Comparison of ENCODE assay signal across 25 cellular contexts in the genomic region with DNA sequence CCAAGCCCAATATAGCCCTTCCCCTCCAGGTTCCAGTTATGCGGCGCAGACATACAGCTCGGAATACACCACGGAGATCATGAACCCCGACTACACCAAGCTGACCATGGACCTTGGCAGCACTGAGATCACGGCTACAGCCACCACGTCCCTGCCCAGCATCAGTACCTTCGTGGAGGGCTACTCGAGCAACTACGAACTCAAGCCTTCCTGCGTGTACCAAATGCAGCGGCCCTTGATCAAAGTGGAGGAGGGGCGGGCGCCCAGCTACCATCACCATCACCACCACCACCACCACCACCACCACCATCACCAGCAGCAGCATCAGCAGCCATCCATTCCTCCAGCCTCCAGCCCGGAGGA. TPM values are rescaled to one million over a fixed set of nuclear protein-coding genes. Genes with fewer than 3 reads are reported as not detected.
DNase-seq lines count a peak whose midpoint lies in the region; ATAC-seq, FAIRE-seq and TF ChIP-seq lines count a peak whose summit lies in the region.
"Had no signal": no experiment of that assay in that cellular context is flagged by ENCODE, and none has a peak within 500 bp of the region (broad histone marks: within the 10 kb centered on the region; RNA-seq: fewer than 3 reads in every experiment).

No MANE protein-coding gene starts in this region.

- H3K4me2 ChIP-seq in H1 (ENCODE audit: insufficient read depth in 1 of 2, low read depth in 2 of 2, low read length in 2 of 2) (peak overlapping the region; percentile 69 to 72), mesendoderm (ENCODE audit: low read length) (no peak overlapping the region)

- no peaks in the 10 kb centered on the region for H3K36me3 ChIP-seq in HUES64 (ENCODE audit: insufficient read depth, low read length)
- peaks cover 0 to 6% (median 0%) of the 10 kb centered on the region in 4 experiments; a peak in 1 of 8 replicates for H3K36me3 ChIP-seq in H1 (ENCODE audit: control insufficient read depth in 2 of 4, insufficient read depth in 4 of 4, low read length in 3 of 4)
- no peaks in the 10 kb centered on the region for H3K36me3 ChIP-seq in mesendoderm (ENCODE audit: control insufficient read depth, insufficient read depth, low read length)
- H3K36me3 ChIP-seq: esophagus squamous epithelium, HAP-1, MG63, suprapubic skin, vagina had no signal

- no peak overlapping the region for H2BK120ac ChIP-seq in H1 (replicated peaks; ENCODE audit: low read depth, low read length)
- H2BK120ac ChIP-seq in mesendoderm (ENCODE audit: low read depth, low read length) = no peak overlapping the region

- intact Hi-C loops in CD4-positive, alpha-beta T cell (cut with DNase I, micrococcal nuclease) = loop anchor here in 1 of 2 experiments (10.0 kb wide), 3 partner anchors 527 to 1707 kb away; a partner anchor contains a TSS

- H4K8ac ChIP-seq in H1 (ENCODE audit: extremely low read depth, insufficient read depth, low read length) (0 out of 2 replicates have a peak overlapping the region, but pooled peaks have one; percentile 29), mesendoderm (ENCODE audit: low read depth, low read length) (no peak overlapping the region)

- no peak for ATAC-seq in CD4-positive, alpha-beta T cell (ENCODE audit: poor library complexity)
- no peak for ATAC-seq in GM21447 (IDR thresholded peaks at IDR 0.05; ENCODE audit: unreplicated experiment)
- ATAC-seq in GM21381 (IDR thresholded peaks at IDR 0.05; ENCODE audit: unreplicated experiment) = no peak
- ATAC-seq: K562; naive thymus-derived CD8-positive, alpha-beta T cell had no signal

- H3K23ac ChIP-seq in H1 (ENCODE audit: insufficient read length) (no peak overlapping the region), mesendoderm (ENCODE audit: low read length) (no peak overlapping the region)

- TF ChIP-seq EP300 in H1 (IDR thresholded peaks at IDR 0.05; ENCODE audit: borderline replicate concordance in 1 of 2, low read depth in 2 of 2, low read length in 2 of 2) = no peak

- WGBS in HUES64 = 73% methylated on average over 15 of the region's 15 CpGs
- WGBS in H1 (ENCODE audit: extremely low coverage in 1 of 2, insufficient coverage in 1 of 2, insufficient read length in 1 of 2, insufficient replicate concordance in 2 of 2, low coverage in 1 of 2, low lambda C conversion rate in 2 of 2, missing lambda C conversion rate in 1 of 2), 2 experiments = 61% methylated on average over 8 of the region's 15 CpGs; no CpG with 5 or more reads in 1 of the 2 experiments
- no CpG with 5 or more reads among the region's 15 CpGs for WGBS in mesendoderm (ENCODE audit: extremely low coverage, insufficient coverage, low lambda C conversion rate)

- H3K79me1 ChIP-seq in H1 (ENCODE audit: low read depth, low read length) (no peaks in the 10 kb centered on the region), mesendoderm (ENCODE audit: low read length) (no peaks in the 10 kb centered on the region)

- H2BK15ac ChIP-seq in H1 (ENCODE audit: low read length) (peak overlapping the region; percentile 90), mesendoderm (replicated peaks; ENCODE audit: low read depth) (no peak overlapping the region)

- H3K27me3 ChIP-seq in CD4-positive, alpha-beta T cell (ENCODE audit: control insufficient read depth, insufficient read depth, low read length) = peaks cover 44% of the 10 kb centered on the region
- H3K27me3 ChIP-seq in HUES64 (ENCODE audit: insufficient read depth, low read length) (peaks cover 96% of the 10 kb centered on the region), H1 (replicated peaks in 1 of 4; ENCODE audit: control insufficient read depth in 3 of 4, extremely low read depth in 1 of 4, insufficient read depth in 3 of 4, low read length in 3 of 4) (peaks cover 61 to 82% (median 75%) of the 10 kb centered on the region in 4 experiments), mesendoderm (ENCODE audit: insufficient read depth, low read length, poor library complexity) (peaks cover 56% of the 10 kb centered on the region)
- H3K27me3 ChIP-seq: vagina had no signal

- peaks cover 30% of the 10 kb centered on the region for H3K4me1 Mint-ChIP-seq in CD4-positive, alpha-beta T cell (ENCODE audit: low read depth)

- H2BK5ac ChIP-seq in H1 (ENCODE audit: low read depth, low read length) (no peak overlapping the region), mesendoderm (ENCODE audit: low read length) (no peak overlapping the region)

- H3K79me2 ChIP-seq in H1 (ENCODE audit: control insufficient read depth in 1 of 2, insufficient read depth in 2 of 2, low read length in 2 of 2) (no peaks in the 10 kb centered on the region), mesendoderm (ENCODE audit: control insufficient read depth, insufficient read depth, low read length) (no peaks in the 10 kb centered on the region)

- no peak overlapping the region for H4K91ac ChIP-seq in H1 (replicated peaks; ENCODE audit: insufficient read length, low read length)

- H3K27me3 Mint-ChIP-seq in CD4-positive, alpha-beta T cell = peaks cover 78% of the 10 kb centered on the region

- POLR2A ChIA-PET in CD4-positive, alpha-beta T cell (lab: Charles Lee) = interaction anchor here (0.7 to 0.8 kb wide), 2 partner anchors 9 to 79 kb away, joined by 3 read pairs; no protein-coding TSS in a partner anchor
- POLR2A ChIA-PET in H1 (lab: Charles Lee; ENCODE audit: partially characterized antibody) = interaction anchor here (1.1 kb wide), 1 partner anchor 9 kb away, joined by 4 read pairs; no protein-coding TSS in a partner anchor

- peaks cover 4 to 12% of the 10 kb centered on the region in 2 experiments for H4K20me1 ChIP-seq in H1 (replicated peaks in 1 of 2; ENCODE audit: control insufficient read depth in 1 of 2, insufficient read depth in 2 of 2, low read length in 2 of 2)

- no peak overlapping the region for H2AFZ ChIP-seq in H1 (ENCODE audit: low read length)

- H3K4me3 ChIP-seq in HUES64 (ENCODE audit: low read length) (peak overlapping the region; percentile 47), H1 (ENCODE audit: extremely low read depth in 1 of 4, insufficient read depth in 2 of 4, low read depth in 3 of 4, low read length in 4 of 4) (peak overlapping the region in 2 of 4 experiments; percentile 12 to 53; a peak in 3 of 8 replicates), mesendoderm (ENCODE audit: low read length) (no peak overlapping the region)
- H3K4me3 ChIP-seq: HAP-1, K562, MG63 had no signal

- H3K14ac ChIP-seq in H1 (ENCODE audit: insufficient read length) = no peak overlapping the region

- no peak for TF ChIP-seq POLR2A in H1 (IDR thresholded peaks at IDR 0.05; ENCODE audit: control extremely low read depth in 1 of 2, low read depth in 2 of 2, low read length in 2 of 2)

- TF ChIP-seq RAD21 in H1 (IDR thresholded peaks at IDR 0.05 in 1 of 2, conservative IDR thresholded peaks at IDR 0.05 in 1 of 2; ENCODE audit: low read depth in 2 of 2, low read length in 2 of 2) = no peak

- peak overlapping the region; percentile 45; the same call in 1 of the 2 replicates for H2AK5ac ChIP-seq in H1 (ENCODE audit: low read depth, low read length)
- no peak overlapping the region for H2AK5ac ChIP-seq in mesendoderm (ENCODE audit: low read length)

- H3K4me3 Mint-ChIP-seq in CD4-positive, alpha-beta T cell = no peak overlapping the region

- no peaks in the 10 kb centered on the region for H3K9me3 Mint-ChIP-seq in CD4-positive, alpha-beta T cell
- H3K9me3 Mint-ChIP-seq: naive thymus-derived CD8-positive, alpha-beta T cell had no signal

- H3K27ac ChIP-seq in CD4-positive, alpha-beta T cell (ENCODE audit: low read depth, low read length) = no peak overlapping the region
- no peak overlapping the region for H3K27ac ChIP-seq in HUES64 (ENCODE audit: low read depth, low read length)
- no peak overlapping the region for H3K27ac ChIP-seq in H1 (ENCODE audit: low read depth, low read length)
- no peak overlapping the region for H3K27ac ChIP-seq in mesendoderm (ENCODE audit: low read depth, low read length)
- H3K27ac ChIP-seq: esophagus squamous epithelium, gastroesophageal sphincter, suprapubic skin, vagina had no signal

- no peak for TF ChIP-seq CTCF in CD4-positive, alpha-beta T cell (IDR thresholded peaks at IDR 0.05)
- TF ChIP-seq CTCF in H1 (IDR thresholded peaks at IDR 0.05; ENCODE audit: control extremely low read depth in 1 of 3, insufficient read depth in 1 of 3, low read depth in 1 of 3, low read length in 3 of 3) = no peak

- peaks cover 4% of the 10 kb centered on the region for H3K36me3 Mint-ChIP-seq in CD4-positive, alpha-beta T cell (ENCODE audit: low read depth)

- no peak for FAIRE-seq in H1 (lab: Jason Lieb, UNC)
- FAIRE-seq: K562 had no signal

- peak overlapping the region; percentile 13 for H3K27ac Mint-ChIP-seq in CD4-positive, alpha-beta T cell

- H2BK20ac ChIP-seq in H1 (ENCODE audit: low read length) = no peak overlapping the region

- no peak for DNase-seq in CD4-positive, alpha-beta T cell
- DNase-seq in H1 (ENCODE audit: low read depth in 1 of 2, low spot score in 2 of 2) (no peak), mesendoderm (no peak), RPMI8226 (no peak), medulla oblongata (ENCODE audit: extremely low spot score) (no peak)
- DNase-seq: activated CD4-positive, alpha-beta T cell treated with anti-CD3 and anti-CD28 coated beads for 48 hours; activated gamma-delta T cell; amniotic stem cell; C1 segment of cervical spinal cord; caudate nucleus; effector CD4-positive, alpha-beta T cell; esophagus squamous epithelium; naive thymus-derived CD8-positive, alpha-beta T cell; NCI-H1436; NCI-H510A; SIG-M5 had no signal

- H4K5ac ChIP-seq in H1 (ENCODE audit: insufficient read length, low read depth, low read length) (no peak overlapping the region), mesendoderm (ENCODE audit: low read length) (no peak overlapping the region)

- CTCF ChIA-PET in CD4-positive, alpha-beta T cell (lab: Charles Lee) = interaction anchor here (1.1 kb wide), 1 partner anchor 156 kb away, joined by 3 read pairs; no protein-coding TSS in a partner anchor
- CTCF ChIA-PET in H1 (lab: Charles Lee; ENCODE audit: partially characterized antibody) = interaction anchor here (0.8 to 3.5 kb wide), 5 partner anchors 28 to 644 kb away, joined by 3 to 19 read pairs (median 3); no protein-coding TSS in a partner anchor

- H3K9me3 ChIP-seq in CD4-positive, alpha-beta T cell (ENCODE audit: control insufficient read depth, low read length) = no peaks in the 10 kb centered on the region
- H3K9me3 ChIP-seq in HUES64 (ENCODE audit: insufficient read depth, low read depth, low read length) = no peaks in the 10 kb centered on the region
- H3K9me3 ChIP-seq in H1 (ENCODE audit: insufficient read depth in 2 of 2, low read depth in 1 of 2, low read length in 1 of 2) = no peaks in the 10 kb centered on the region
- H3K9me3 ChIP-seq: esophagus squamous epithelium, gastroesophageal sphincter, HAP-1, MG63, suprapubic skin, vagina had no signal

- H3K4me1 ChIP-seq in HUES64 (ENCODE audit: insufficient read depth, low read length) = peaks cover 7% of the 10 kb centered on the region
- H3K4me1 ChIP-seq in H1 (replicated peaks in 1 of 4; ENCODE audit: control insufficient read depth in 3 of 4, insufficient read depth in 4 of 4, low read length in 3 of 4) = peaks cover 0 to 23% (median 13%) of the 10 kb centered on the region in 4 experiments; a peak in 6 of 7 replicates
- peaks cover 4% of the 10 kb centered on the region for H3K4me1 ChIP-seq in mesendoderm (ENCODE audit: control insufficient read depth, low read depth, low read length)

- peak overlapping the region; percentile 40; the same call in 1 of the 2 replicates for H2BK12ac ChIP-seq in H1 (ENCODE audit: low read depth, low read length)

- H3K9ac ChIP-seq in HUES64 (ENCODE audit: low read depth, low read length) = no peak overlapping the region
- no peak overlapping the region for H3K9ac ChIP-seq in H1 (replicated peaks in 1 of 4; ENCODE audit: extremely low read depth in 1 of 4, low read depth in 3 of 4, low read length in 3 of 4)
- no peak overlapping the region for H3K9ac ChIP-seq in mesendoderm (ENCODE audit: low read length)

- H3K23me2 ChIP-seq in H1 (ENCODE audit: low read depth, low read length) = peaks cover 26% of the 10 kb centered on the region

- H3K56ac ChIP-seq in H1 (replicated peaks; ENCODE audit: insufficient read length, low read depth, low read length) (no peak overlapping the region), mesendoderm (ENCODE audit: low read length) (peak overlapping the region; percentile 71)

- H3K18ac ChIP-seq in H1 (ENCODE audit: extremely low read depth, low read length) (peak overlapping the region; percentile 38; the same call in 1 of the 2 replicates), mesendoderm (ENCODE audit: low read length) (no peak overlapping the region)

- H3K4ac ChIP-seq in H1 (replicated peaks; ENCODE audit: insufficient read length, low read depth, low read length) (no peak overlapping the region), mesendoderm (ENCODE audit: low read depth, low read length) (no peak overlapping the region)

RNA-seq across cellular contexts. Expression of a gene that starts 6.3 kb away (rescaled TPM):
- 10 to 100 TPM; 42.4 to 44.6 TPM for total RNA-seq in CD4-positive, alpha-beta T cell
- polyA plus RNA-seq in HUES64 (2013, experiment 1 of 2) = 0.20 TPM
- 0.13 TPM for polyA plus RNA-seq in HUES64 (2013, experiment 2 of 2)
- 0.23 and 0.30 TPM in 2 replicates for total RNA-seq in H1 (2021; fragmentation: NEBNext Ultra II Directional; extraction: Animal tissue kit (Norgen Biotek cat#: 25700))
- 0.05 and 0.06 TPM in 2 replicates for polyA plus RNA-seq in H1 (2011; rRNA removed)
- 0.05 TPM for polyA plus RNA-seq in H1 (2011; cell fraction: cytosol; rRNA removed)
- 0.23 TPM for polyA plus RNA-seq in H1 (2011; cell fraction: nucleus; rRNA removed)
- polyA plus RNA-seq in H1 (2012, experiment 1 of 2) = 0.04 to 0.11 TPM (median 0.07 TPM) in 4 replicates
- polyA plus RNA-seq in H1 (2012, experiment 2 of 2) = 0.04 TPM
- polyA plus RNA-seq in H1 (2013, experiment 1 of 2) = 0.14 TPM
- 0.13 TPM for polyA plus RNA-seq in H1 (2013, experiment 2 of 2)
- 0.16 TPM in 1 of 2 replicates, not detected in the other for polyA minus RNA-seq in H1 (2011; rRNA and poly(A)+ RNA removed)
- polyA minus RNA-seq in H1 (2011; cell fraction: cytosol; rRNA and poly(A)+ RNA removed) = 0.29 TPM
- polyA minus RNA-seq in H1 (2011; cell fraction: nucleus; rRNA and poly(A)+ RNA removed) = 0.30 TPM
- polyA plus RNA-seq in mesendoderm (2013, experiment 1 of 2) = 0.04 TPM
- polyA plus RNA-seq in mesendoderm (2013, experiment 2 of 2) = 0.06 TPM
- polyA plus RNA-seq: K562 had no signal

Comparison
In these comparisons a context has a peak if more than half of its experiments do, and no peak if none do; other contexts are left out.
1. RNA of a gene that starts 6.3 kb away (total RNA-seq): 42.4 to 44.6 TPM in CD4-positive, alpha-beta T cell; 0.23 to 0.30 TPM in H1; every median in the first group is over 10 times any median in the second.